8 cellular contexts compared by ENCODE assay signal in the genomic region with DNA sequence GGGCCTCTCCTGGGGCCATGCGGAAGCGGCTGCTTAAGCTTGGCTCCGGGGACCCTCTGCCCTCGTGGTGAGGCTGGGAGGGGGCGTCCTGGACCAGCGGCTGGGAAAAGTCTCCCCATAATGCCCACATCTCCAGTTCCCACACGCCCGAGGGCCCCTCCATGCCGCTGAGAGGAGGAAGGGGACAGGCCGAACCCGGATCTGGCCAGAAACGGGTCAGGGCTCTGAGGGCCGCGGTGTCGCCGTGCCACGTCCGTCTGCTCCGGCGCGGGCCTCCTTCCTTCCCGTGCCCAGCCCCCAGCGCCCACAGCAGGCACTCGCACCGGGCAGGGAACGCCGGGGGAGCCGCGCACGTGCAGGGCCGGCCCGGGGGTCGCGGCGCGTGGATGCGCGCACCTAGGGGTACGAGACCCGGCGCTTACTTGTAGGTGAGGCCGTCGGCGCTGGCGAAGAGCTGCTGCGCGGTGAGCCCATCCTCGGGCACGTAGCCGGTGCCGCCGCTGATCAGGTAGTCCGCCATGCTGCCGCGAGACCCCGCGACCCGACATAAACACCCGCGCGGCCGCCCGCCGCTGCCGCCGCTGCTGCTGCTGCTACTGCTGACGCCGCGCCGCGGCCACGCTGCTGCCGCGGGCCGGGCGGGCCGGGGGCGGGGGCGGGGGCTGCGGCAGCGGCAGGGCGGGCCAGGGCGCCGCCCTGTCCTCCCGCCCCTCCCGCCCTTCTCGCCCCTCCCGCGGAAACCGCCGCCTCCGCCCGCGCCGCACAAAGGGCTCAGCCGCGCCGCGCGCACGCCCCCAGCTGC. TPM values are rescaled to one million over a fixed set of nuclear protein-coding genes. Genes with fewer than 3 reads are reported as not detected.
DNase-seq lines count a peak whose midpoint lies in the region; ATAC-seq and TF ChIP-seq lines count a peak whose summit lies in the region.

No MANE protein-coding gene starts in this region.

- peaks cover 39% of the 10 kb centered on the region for H3K4me1 Mint-ChIP-seq in activated naive CD4-positive, alpha-beta T cell treated with anti-CD3 and anti-CD28 coated beads for 36 hours (ENCODE audit: low read depth)

- CTCF ChIA-PET in A673 (lab: Charles Lee): no interaction called here
- CTCF ChIA-PET in activated naive CD4-positive, alpha-beta T cell treated with anti-CD3 and anti-CD28 coated beads for 36 hours (lab: Charles Lee): interaction anchor here (0.6 to 3.5 kb wide), 3 partner anchors 11 to 24 kb away, joined by 3 to 35 read pairs (median 9); no protein-coding TSS in a partner anchor

- no peak overlapping the region for H3K27ac Mint-ChIP-seq in activated naive CD4-positive, alpha-beta T cell treated with anti-CD3 and anti-CD28 coated beads for 36 hours

- H3K27me3 ChIP-seq in A673 (replicated peaks; ENCODE audit: insufficient read depth, low read depth, low read length, poor library complexity): no peaks in the 10 kb centered on the region
- no peaks in the 10 kb centered on the region for H3K27me3 ChIP-seq in Peyer's patch

- POLR2A ChIA-PET in A673 (lab: Charles Lee; ENCODE audit: low non-redundant PET): no interaction called here

- peaks cover 38% of the 10 kb centered on the region for H3K4me1 ChIP-seq in A673 (ENCODE audit: insufficient read depth, low read length, poor library complexity, severe bottlenecking)
- peaks cover 0 to 39% (median 13%) of the 10 kb centered on the region in 4 donors for H3K4me1 ChIP-seq in Peyer's patch

- H3K36me3 Mint-ChIP-seq in activated naive CD4-positive, alpha-beta T cell treated with anti-CD3 and anti-CD28 coated beads for 36 hours (ENCODE audit: low read depth): peaks cover 3% of the 10 kb centered on the region

- intact Hi-C loops in A673 (cut with micrococcal nuclease; ENCODE audit: unreplicated experiment) (no loop called here), left cardiac atrium (cut with DNase I) (no loop called here)
- intact Hi-C loops in activated naive CD4-positive, alpha-beta T cell treated with anti-CD3 and anti-CD28 coated beads for 36 hours (cut with micrococcal nuclease): loop anchor here (1.0 to 2.0 kb wide), 2 partner anchors 62 to 457 kb away; a partner anchor contains a TSS

- H3K27ac ChIP-seq in A673 (ENCODE audit: low read depth, low read length, poor library complexity, severe bottlenecking) (peak overlapping the region; percentile 80), Peyer's patch (peak overlapping the region in 2 of 4 donors; percentile 53 to 75)

- H3K4me3 ChIP-seq in A673 (ENCODE audit: low read depth, low read length, poor library complexity, severe bottlenecking): peak overlapping the region; percentile 81
- H3K4me3 ChIP-seq in Peyer's patch: peak overlapping the region; percentile 48 to 85 (median 80)
- peak overlapping the region; percentile 79 for H3K4me3 ChIP-seq in skeletal muscle cell (ENCODE audit: low read depth, low read length)

- DNase-seq in A673 (ENCODE audit: low spot score): peak; percentile 74
- peak; percentile 93 for DNase-seq in GM20000 (ENCODE audit: low spot score)
- peak; percentile 52 to 72 (median 69) for DNase-seq in Peyer's patch
- peak; percentile 59 for DNase-seq in activated naive CD4-positive, alpha-beta T cell treated with anti-CD3 and anti-CD28 coated beads for 36 hours
- DNase-seq in left cardiac atrium: peak; percentile 67
- no peak for DNase-seq in skeletal muscle cell (ENCODE audit: low read depth)
- no peak for DNase-seq in NCI-H524 treated with DMSO at 0.1 percent for 48 hours (lab: John Stamatoyannopoulos, UW)
- no peak for DNase-seq in kidney glomerular epithelial cell (lab: John Stamatoyannopoulos, UW)

- H3K36me3 ChIP-seq in A673 (ENCODE audit: insufficient read depth, low read length, poor library complexity, severe bottlenecking) (peaks cover 12% of the 10 kb centered on the region), Peyer's patch (peaks cover 0 to 10% (median 0%) of the 10 kb centered on the region in 3 donors)

- ATAC-seq in left cardiac atrium: peak in 1 of 2 donors; percentile 1

- BruUV-seq in A673 (replicated peaks; lab: Mats Ljungman, UMichigan): no TSS peak

- peak overlapping the region; percentile 85 for H3K4me3 Mint-ChIP-seq in activated naive CD4-positive, alpha-beta T cell treated with anti-CD3 and anti-CD28 coated beads for 36 hours

- no peak for TF ChIP-seq POLR2A in Peyer's patch (IDR thresholded peaks at IDR 0.05)

- no peak for TF ChIP-seq CTCF in A673 (conservative IDR thresholded peaks at IDR 0.05; ENCODE audit: low read depth, low read length)
- TF ChIP-seq CTCF in GM20000 (IDR thresholded peaks at IDR 0.05; ENCODE audit: extremely low read depth, missing control alignments): no peak
- TF ChIP-seq CTCF in Peyer's patch (IDR thresholded peaks at IDR 0.05): no peak

- H3K27me3 Mint-ChIP-seq in activated naive CD4-positive, alpha-beta T cell treated with anti-CD3 and anti-CD28 coated beads for 36 hours (ENCODE audit: low read depth): no peaks in the 10 kb centered on the region

- no peaks in the 10 kb centered on the region for H3K9me3 Mint-ChIP-seq in activated naive CD4-positive, alpha-beta T cell treated with anti-CD3 and anti-CD28 coated beads for 36 hours

- H3K9me3 ChIP-seq in A673 (ENCODE audit: low read depth, low read length, poor library complexity, severe bottlenecking) (no peaks in the 10 kb centered on the region), Peyer's patch (no peaks in the 10 kb centered on the region)

RNA-seq across cellular contexts. Expression of a gene that starts 4.2 kb away (rescaled TPM):
- total RNA-seq in A673 (2021): 74.4 and 92.6 TPM in 2 replicates
- 10 to 100 TPM in 3 of 4 donors, 1 to 10 TPM in 1; 7.9 to 45.4 (median 14.8) TPM for total RNA-seq in Peyer's patch
- total RNA-seq in activated naive CD4-positive, alpha-beta T cell treated with anti-CD3 and anti-CD28 coated beads for 36 hours: 10 to 100 TPM; 44.3 to 45.9 TPM
- 10 to 100 TPM; 31.2 to 34.1 TPM for total RNA-seq in left cardiac atrium

RNA-seq across cellular contexts. Expression of a gene that starts 44.1 kb away (rescaled TPM):
- total RNA-seq in A673 (2021) (38.8 and 42.4 TPM in 2 replicates), Peyer's patch (under 1 TPM in 1 of 4 donors, not detected in 3; 0.66 TPM), left cardiac atrium (1 to 10 TPM; 1.8 to 7.1 TPM)
- under 1 TPM in 1 of 2 experiments, not detected in 1; 0.40 TPM for total RNA-seq in activated naive CD4-positive, alpha-beta T cell treated with anti-CD3 and anti-CD28 coated beads for 36 hours

RNA-seq across cellular contexts. Expression of a gene that starts 50.1 kb away (rescaled TPM):
- total RNA-seq in A673 (2021) (33.9 and 36.1 TPM in 2 replicates), Peyer's patch (1 to 10 TPM; 2.6 to 9.0 (median 6.0) TPM), left cardiac atrium (10 to 100 TPM in 1 of 2 donors, 1 to 10 TPM in 1; 9.7 to 15.2 TPM)
- total RNA-seq in activated naive CD4-positive, alpha-beta T cell treated with anti-CD3 and anti-CD28 coated beads for 36 hours: 10 to 100 TPM; 12.4 to 13.6 TPM

Comparison
In these comparisons a context has a peak if more than half of its experiments do, and no peak if none do; other contexts are left out.
1. DNase-seq: peak in A673 (single experiment), GM20000 (single experiment), Peyer's patch (3 of 3), activated naive CD4-positive, alpha-beta T cell treated with anti-CD3 and anti-CD28 coated beads for 36 hours (single experiment) and left cardiac atrium (single experiment); none in skeletal muscle cell (single experiment), NCI-H524 treated with DMSO at 0.1 percent for 48 hours (single experiment) and kidney glomerular epithelial cell (single experiment).
2. Peak in every context shown above with its lines, with median percentiles within 50 percentile points of each other: H3K4me3 ChIP-seq.